ENCODE assay signal across 13 cellular contexts in the genomic region with DNA sequence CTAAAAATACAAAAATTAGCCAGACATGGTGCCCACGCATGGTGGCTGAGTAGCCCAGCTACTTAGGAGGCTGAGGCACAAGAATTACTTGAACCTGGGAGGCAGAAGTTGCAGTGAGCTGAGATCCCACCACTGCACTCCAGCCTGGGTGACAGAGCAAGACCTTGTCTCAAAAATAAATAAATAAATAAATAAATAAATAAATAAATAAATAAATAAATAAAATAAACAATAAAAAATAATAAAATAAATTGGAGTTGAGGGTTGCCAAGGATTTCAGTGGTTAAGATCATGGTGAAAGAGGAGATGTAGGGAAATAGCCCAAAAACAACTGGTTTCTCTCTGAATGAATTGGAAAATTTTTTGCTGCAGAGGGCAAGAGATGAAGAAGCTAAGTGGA. TPM values are rescaled to one million over a fixed set of nuclear protein-coding genes. Genes with fewer than 3 reads are reported as not detected.
"Had no signal": no experiment of that assay in that cellular context is flagged by ENCODE, and none has a peak within 500 bp of the region (broad histone marks: within the 10 kb centered on the region; RNA-seq: fewer than 3 reads in every experiment).

No MANE protein-coding gene starts in this region.

RNA-seq across cellular contexts. Expression of a gene that starts 25.7 kb away (rescaled TPM):
- total RNA-seq: activated B cell treated with CpG ODN at 0.5 μM for 24 hours; activated CD4-positive, alpha-beta memory T cell treated with anti-CD3 and anti-CD28 coated beads for 36 hours; activated CD4-positive, alpha-beta memory T cell treated with anti-CD3 and anti-CD28 coated beads, Interleukin-2, amount 10 ng/mL, durations not matched to agents 7 days and 5 days; activated CD4-positive, alpha-beta T cell treated with anti-CD3 and anti-CD28 coated beads for 36 hours; activated CD4-positive, alpha-beta T cell treated with anti-CD3 and anti-CD28 coated beads, Interleukin-2, amount 10 ng/mL, durations not matched to agents 24 days and 14 days; activated CD4-positive, alpha-beta T cell treated with anti-CD3 and anti-CD28 coated beads, Interleukin-2, amount 10 ng/mL, durations not matched to agents 7 days and 5 days; activated CD8-positive, alpha-beta memory T cell treated with anti-CD3 and anti-CD28 coated beads for 36 hours; activated CD8-positive, alpha-beta memory T cell treated with anti-CD3 and anti-CD28 coated beads, Interleukin-2, amount 10 ng/mL, durations not matched to agents 7 days and 5 days; activated CD8-positive, alpha-beta T cell treated with anti-CD3 and anti-CD28 coated beads for 36 hours; activated CD8-positive, alpha-beta T cell treated with anti-CD3 and anti-CD28 coated beads, Interleukin-2, amount 10 ng/mL, durations not matched to agents 7 days and 5 days; T-helper 1 cell treated with Interleukin-12 subunit alpha and Interleukin-12 subunit beta and Interleukin-4 antibody, amounts not matched to agents 30 ng/mL and 1 ng/mL, for 36 hours; T-helper 17 cell; T-helper 2 cell treated with Interferon-gamma antibody and Interleukin-4, amounts not matched to agents 100 ng/mL and 5 ng/mL, for 36 hours had no signal
